Comparison of ENCODE assay signal across 1 cellular context in the genomic region with DNA sequence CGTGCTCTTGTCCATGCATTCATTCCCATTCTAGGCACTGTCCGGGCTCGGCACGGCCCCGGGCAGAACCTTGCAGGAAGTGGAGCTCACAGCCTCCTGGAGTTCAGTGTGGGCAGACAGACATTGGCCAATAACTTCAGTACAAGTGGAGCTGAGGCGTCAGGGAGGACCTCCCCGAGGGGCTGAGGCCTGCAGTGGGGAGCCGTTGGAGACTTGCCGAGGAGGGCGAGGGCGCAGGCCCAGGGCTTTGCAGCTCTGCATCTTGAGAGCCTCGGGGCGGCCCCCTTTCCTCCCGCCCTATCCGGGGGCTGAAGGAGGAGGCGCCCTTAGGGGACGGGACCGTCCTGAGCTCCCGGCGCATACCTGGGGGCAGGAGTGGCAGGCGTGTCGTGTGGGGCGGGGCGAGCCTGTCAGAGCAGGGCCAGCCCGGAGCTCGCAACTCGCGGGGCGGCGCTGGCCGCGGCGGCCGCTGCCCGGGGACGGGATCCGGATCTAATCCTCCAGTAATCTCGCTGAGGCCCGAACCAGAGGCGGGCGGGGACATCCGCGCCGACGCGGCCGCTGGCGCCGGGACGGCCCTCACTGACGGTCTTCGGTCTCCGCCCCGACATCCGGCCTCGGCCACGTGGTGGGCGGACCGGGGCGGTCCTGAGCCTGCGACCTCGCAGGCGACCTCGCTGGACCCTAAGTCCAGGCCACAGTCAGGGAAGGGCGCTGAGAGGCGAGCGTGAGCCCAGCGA.
A peak's percentile ranks its signal among the peaks of the same experiment; 100 is the strongest.
TF ChIP-seq lines count a peak whose summit lies in the region.

Gene ACY1, plus strand, starts transcription at position 698 of the 740 bp plus-strand sequence. CDS start 530 bp downstream, outside the sequence.

TF ChIP-seq in K562, 482 proteins besides CTCF, POLR2A, EP300 and RAD21 (continued from another document and continues in another):
- no peak for TF ChIP-seq ZNF280A (IDR thresholded peaks at IDR 0.05; ENCODE audit: low read depth, partially characterized antibody)
- no peak for TF ChIP-seq FOXK1 (CRISPR knock-in tag; IDR thresholded peaks at IDR 0.05; ENCODE audit: borderline replicate concordance)
- TF ChIP-seq NFRKB (IDR thresholded peaks at IDR 0.05; ENCODE audit: low read depth), result no peak
- no peak for TF ChIP-seq DNMT1 (IDR thresholded peaks at IDR 0.05)
- peak; percentile 60 for TF ChIP-seq GABPB1 (CRISPR knock-in tag; IDR thresholded peaks at IDR 0.05)
- peak; percentile 76 for TF ChIP-seq GABPA (tag; conservative IDR thresholded peaks at IDR 0.05; ENCODE audit: low read depth)
- TF ChIP-seq MTA2 (IDR thresholded peaks at IDR 0.05; ENCODE audit: low read depth), result no peak
- no peak for TF ChIP-seq COPS2 (conservative IDR thresholded peaks at IDR 0.05)
- TF ChIP-seq IRF2 (CRISPR knock-in tag; IDR thresholded peaks at IDR 0.05), result no peak
- peak; percentile 22; the same call in 1 of the 2 replicates for TF ChIP-seq MBD2 (IDR thresholded peaks at IDR 0.05; ENCODE audit: borderline replicate concordance, low read depth)
- no peak for TF ChIP-seq ZZZ3 (IDR thresholded peaks at IDR 0.05)
- no peak for TF ChIP-seq NCOA4 (IDR thresholded peaks at IDR 0.05; ENCODE audit: partially characterized antibody)
- TF ChIP-seq, protein P1, sequence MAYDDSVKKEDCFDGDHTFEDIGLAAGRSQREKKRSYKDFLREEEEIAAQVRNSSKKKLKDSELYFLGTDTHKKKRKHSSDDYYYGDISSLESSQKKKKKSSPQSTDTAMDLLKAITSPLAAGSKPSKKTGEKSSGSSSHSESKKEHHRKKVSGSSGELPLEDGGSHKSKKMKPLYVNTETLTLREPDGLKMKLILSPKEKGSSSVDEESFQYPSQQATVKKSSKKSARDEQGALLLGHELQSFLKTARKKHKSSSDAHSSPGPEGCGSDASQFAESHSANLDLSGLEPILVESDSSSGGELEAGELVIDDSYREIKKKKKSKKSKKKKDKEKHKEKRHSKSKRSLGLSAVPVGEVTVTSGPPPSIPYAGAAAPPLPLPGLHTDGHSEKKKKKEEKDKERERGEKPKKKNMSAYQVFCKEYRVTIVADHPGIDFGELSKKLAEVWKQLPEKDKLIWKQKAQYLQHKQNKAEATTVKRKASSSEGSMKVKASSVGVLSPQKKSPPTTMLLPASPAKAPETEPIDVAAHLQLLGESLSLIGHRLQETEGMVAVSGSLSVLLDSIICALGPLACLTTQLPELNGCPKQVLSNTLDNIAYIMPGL (CRISPR knock-in tag; IDR thresholded peaks at IDR 0.05), result no peak
- TF ChIP-seq RFX1 (IDR thresholded peaks at IDR 0.05), result no peak
- no peak for TF ChIP-seq DLX4 (CRISPR knock-in tag; IDR thresholded peaks at IDR 0.05)
- peak; percentile 45 for TF ChIP-seq ARID4B (CRISPR knock-in tag; IDR thresholded peaks at IDR 0.05)
- no peak for TF ChIP-seq PCBP2 (IDR thresholded peaks at IDR 0.05; ENCODE audit: low read depth, low read length, poor library complexity, severe bottlenecking)
- TF ChIP-seq, protein P2, sequence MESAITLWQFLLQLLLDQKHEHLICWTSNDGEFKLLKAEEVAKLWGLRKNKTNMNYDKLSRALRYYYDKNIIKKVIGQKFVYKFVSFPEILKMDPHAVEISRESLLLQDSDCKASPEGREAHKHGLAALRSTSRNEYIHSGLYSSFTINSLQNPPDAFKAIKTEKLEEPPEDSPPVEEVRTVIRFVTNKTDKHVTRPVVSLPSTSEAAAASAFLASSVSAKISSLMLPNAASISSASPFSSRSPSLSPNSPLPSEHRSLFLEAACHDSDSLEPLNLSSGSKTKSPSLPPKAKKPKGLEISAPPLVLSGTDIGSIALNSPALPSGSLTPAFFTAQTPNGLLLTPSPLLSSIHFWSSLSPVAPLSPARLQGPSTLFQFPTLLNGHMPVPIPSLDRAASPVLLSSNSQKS (CRISPR knock-in tag; IDR thresholded peaks at IDR 0.05), result no peak
- TF ChIP-seq STAT5B (CRISPR knock-in tag; IDR thresholded peaks at IDR 0.05), result no peak
- no peak for TF ChIP-seq ZNF174 (CRISPR knock-in tag; IDR thresholded peaks at IDR 0.05)
- peak; percentile 33 to 88; a peak in 2 of 4 replicates for TF ChIP-seq SIN3A (IDR thresholded peaks at IDR 0.05; ENCODE audit: borderline replicate concordance in 2 of 2, control insufficient read depth in 1 of 2, low read depth in 2 of 2, low read length in 2 of 2)
- TF ChIP-seq ZC3H8 (IDR thresholded peaks at IDR 0.05), result no peak
- no peak for TF ChIP-seq TOE1 (IDR thresholded peaks at IDR 0.05; ENCODE audit: borderline replicate concordance)
- TF ChIP-seq TOE1 (CRISPR knock-in tag; IDR thresholded peaks at IDR 0.05; ENCODE audit: borderline replicate concordance, low read depth), result no peak
- TF ChIP-seq ZNF764 (CRISPR knock-in tag; IDR thresholded peaks at IDR 0.05; ENCODE audit: low read depth), result no peak
- TF ChIP-seq, protein P3, sequence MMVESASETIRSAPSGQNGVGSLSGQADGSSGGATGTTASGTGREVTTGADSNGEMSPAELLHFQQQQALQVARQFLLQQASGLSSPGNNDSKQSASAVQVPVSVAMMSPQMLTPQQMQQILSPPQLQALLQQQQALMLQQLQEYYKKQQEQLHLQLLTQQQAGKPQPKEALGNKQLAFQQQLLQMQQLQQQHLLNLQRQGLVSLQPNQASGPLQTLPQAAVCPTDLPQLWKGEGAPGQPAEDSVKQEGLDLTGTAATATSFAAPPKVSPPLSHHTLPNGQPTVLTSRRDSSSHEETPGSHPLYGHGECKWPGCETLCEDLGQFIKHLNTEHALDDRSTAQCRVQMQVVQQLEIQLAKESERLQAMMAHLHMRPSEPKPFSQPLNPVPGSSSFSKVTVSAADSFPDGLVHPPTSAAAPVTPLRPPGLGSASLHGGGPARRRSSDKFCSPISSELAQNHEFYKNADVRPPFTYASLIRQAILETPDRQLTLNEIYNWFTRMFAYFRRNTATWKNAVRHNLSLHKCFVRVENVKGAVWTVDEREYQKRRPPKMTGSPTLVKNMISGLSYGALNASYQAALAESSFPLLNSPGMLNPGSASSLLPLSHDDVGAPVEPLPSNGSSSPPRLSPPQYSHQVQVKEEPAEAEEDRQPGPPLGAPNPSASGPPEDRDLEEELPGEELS (CRISPR knock-in tag; IDR thresholded peaks at IDR 0.05; ENCODE audit: borderline replicate concordance), result no peak
- no peak for TF ChIP-seq IRF1 (CRISPR knock-in tag; IDR thresholded peaks at IDR 0.05; ENCODE audit: borderline replicate concordance)
- no peak for TF ChIP-seq ZNF431 (CRISPR knock-in tag; IDR thresholded peaks at IDR 0.05)
- TF ChIP-seq, protein P4, sequence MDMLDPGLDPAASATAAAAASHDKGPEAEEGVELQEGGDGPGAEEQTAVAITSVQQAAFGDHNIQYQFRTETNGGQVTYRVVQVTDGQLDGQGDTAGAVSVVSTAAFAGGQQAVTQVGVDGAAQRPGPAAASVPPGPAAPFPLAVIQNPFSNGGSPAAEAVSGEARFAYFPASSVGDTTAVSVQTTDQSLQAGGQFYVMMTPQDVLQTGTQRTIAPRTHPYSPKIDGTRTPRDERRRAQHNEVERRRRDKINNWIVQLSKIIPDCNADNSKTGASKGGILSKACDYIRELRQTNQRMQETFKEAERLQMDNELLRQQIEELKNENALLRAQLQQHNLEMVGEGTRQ (CRISPR knock-in tag; IDR thresholded peaks at IDR 0.05), result peak; percentile 90
- TF ChIP-seq SRSF9 (IDR thresholded peaks at IDR 0.05; ENCODE audit: borderline replicate concordance, low read depth, low read length), result no peak
- TF ChIP-seq NR2C2 (CRISPR knock-in tag; IDR thresholded peaks at IDR 0.05), result 0 out of 2 replicates have a peak, but pooled peaks have one; percentile 29
- TF ChIP-seq NR2C2 (tag; IDR thresholded peaks at IDR 0.05), result peak; percentile 84
- no peak; the same call in none of the 2 replicates for TF ChIP-seq NKRF (IDR thresholded peaks at IDR 0.05; ENCODE audit: borderline replicate concordance)
- TF ChIP-seq HMGN3 (IDR thresholded peaks at IDR 0.05; ENCODE audit: borderline replicate concordance, extremely low read depth, insufficient read length, low read depth, low read length), result peak; percentile 90
- TF ChIP-seq LARP7 (IDR thresholded peaks at IDR 0.05), result no peak
- TF ChIP-seq SUPT5H (IDR thresholded peaks at IDR 0.05), result no peak
- TF ChIP-seq BRCA1 (IDR thresholded peaks at IDR 0.05), result no peak
- 0 out of 2 replicates have a peak, but pooled peaks have one; percentile 69 for TF ChIP-seq BRCA1 (CRISPR knock-in tag; IDR thresholded peaks at IDR 0.05)
- TF ChIP-seq RBM15 (IDR thresholded peaks at IDR 0.05; ENCODE audit: insufficient read depth, low read length), result no peak
- no peak for TF ChIP-seq OTX1 (CRISPR knock-in tag; IDR thresholded peaks at IDR 0.05)
- TF ChIP-seq ZNF639 (CRISPR knock-in tag; conservative IDR thresholded peaks at IDR 0.05 in 1 of 2, IDR thresholded peaks at IDR 0.05 in 1 of 2), result peak in 1 of 2 experiments; percentile 99; a peak in 2 of 4 replicates
- no peak for TF ChIP-seq CREB3 (tag; conservative IDR thresholded peaks at IDR 0.05; ENCODE audit: low read depth)
